In genomic region chr11:96056581-96056980, GRCh38 we compare ENCODE assay signal across 1 cellular context.
TF ChIP-seq lines count a peak whose summit lies in the region.

No MANE protein-coding gene starts in this region.

TF ChIP-seq in IMR-90, 13 proteins besides CTCF, POLR2A, EP300 and RAD21:
- no peak for TF ChIP-seq MAZ (IDR thresholded peaks at IDR 0.05; ENCODE audit: borderline replicate concordance, low read depth, low read length)
